Comparison of ENCODE assay signal across 31 cellular contexts in the genomic region with DNA sequence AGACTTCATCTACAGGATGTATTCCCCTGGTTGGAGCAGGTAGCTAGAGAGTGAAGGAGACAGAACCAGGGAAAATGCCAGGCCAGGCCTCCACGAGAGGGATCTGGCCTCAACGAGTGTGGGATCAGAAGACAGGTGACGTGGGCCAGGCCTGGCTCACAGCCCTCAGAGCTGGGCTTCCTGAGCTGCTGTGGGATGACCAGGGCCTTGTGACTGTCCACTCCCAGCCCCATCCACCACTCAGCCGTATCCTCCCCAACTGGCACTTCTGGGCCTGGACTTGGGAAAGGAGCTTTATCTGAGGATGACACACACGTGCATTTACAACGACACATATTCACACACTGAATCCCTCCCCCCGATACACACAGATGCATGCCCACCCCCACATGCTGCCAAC.
DNase-seq lines count a peak whose midpoint lies in the region; FAIRE-seq and TF ChIP-seq lines count a peak whose summit lies in the region.
"Had no signal": no experiment of that assay in that cellular context is flagged by ENCODE, and none has a peak within 500 bp of the region (broad histone marks: within the 10 kb centered on the region; RNA-seq: fewer than 3 reads in every experiment).

No MANE protein-coding gene starts in this region.

- DNase-seq in G401 (ENCODE audit: low spot score) (peak; percentile 60), esophagus muscularis mucosa (ENCODE audit: extremely low spot score) (no peak), kidney (peak; percentile 35), GM10248 (ENCODE audit: extremely low spot score) (no peak), AML-193 (lab: John Stamatoyannopoulos, UW) (no peak)
- no peak for DNase-seq in effector CD4-positive, alpha-beta T cell
- DNase-seq in activated T-helper 1 cell treated with anti-CD3 and anti-CD28 coated beads, Interleukin-12 subunit alpha, Interleukin-12 subunit beta, Interleukin-2, Interleukin-4 antibody, amounts not matched to agents 30 ng/mL and 10 ng/mL and 1 ng/mL, durations not matched to agents 14 hours and 24 hours and 36 hours (ENCODE audit: low spot score) = no peak
- DNase-seq: ACHN; activated CD4-positive, alpha-beta T cell treated with anti-CD3 and anti-CD28 coated beads for 1 hour; activated CD8-positive, alpha-beta T cell treated with anti-CD3 and anti-CD28 coated beads for 36 hours; activated gamma-delta T cell; activated T-cell treated with anti-CD3 and anti-CD28 coated beads for 4 hours; Calu3; foreskin melanocyte; hypothalamus; NCI-H1105 treated with DMSO at 0.1 percent for 48 hours; NCI-H2029 treated with DMSO at 0.1 percent for 48 hours; NCI-H446 treated with DMSO at 0.1 percent for 48 hours; NK-92 treated with Interleukin-12 subunit alpha and Interleukin-12 subunit beta, amount 100 ng/mL, for 24 hours; Peyer's patch; spleen; stimulated activated CD4-positive, alpha-beta T cell treated with anti-CD3 and anti-CD28 coated beads, Interleukin-4, amount 100 ng/mL, for 1 hour; testis had no signal

- H3K27me3 ChIP-seq in esophagus muscularis mucosa = no peaks in the 10 kb centered on the region
- no peaks in the 10 kb centered on the region for H3K27me3 ChIP-seq in rectal smooth muscle tissue (ENCODE audit: control insufficient read depth, insufficient read depth, low read length)
- H3K27me3 ChIP-seq: Peyer's patch, SJSA1, testis had no signal

- WGBS in esophagus muscularis mucosa = 69% methylated on average over 7 of the region's 7 CpGs

- H3K9me3 ChIP-seq in esophagus muscularis mucosa = no peaks in the 10 kb centered on the region
- no peaks in the 10 kb centered on the region for H3K9me3 ChIP-seq in kidney (ENCODE audit: control insufficient read depth in 1 of 2, low read length in 2 of 2)
- H3K9me3 ChIP-seq: Peyer's patch, SJSA1, spleen, testis had no signal

- CTCF ChIA-PET in GM10248 (lab: Yijun Ruan, JAX) = interaction anchor here (1.1 to 2.2 kb wide), 5 partner anchors 9 to 236 kb away, joined by 3 to 6 read pairs (median 3); no protein-coding TSS in a partner anchor

- peaks cover 22% of the 10 kb centered on the region for H3K4me1 Mint-ChIP-seq in activated T-helper 1 cell treated with anti-CD3 and anti-CD28 coated beads, Interleukin-12 subunit alpha, Interleukin-12 subunit beta, Interleukin-2, Interleukin-4 antibody, amounts not matched to agents 30 ng/mL and 10 ng/mL and 1 ng/mL, durations not matched to agents 14 hours and 24 hours and 36 hours (ENCODE audit: low read depth)

- no peaks in the 10 kb centered on the region for H3K9me3 Mint-ChIP-seq in activated T-helper 1 cell treated with anti-CD3 and anti-CD28 coated beads, Interleukin-12 subunit alpha, Interleukin-12 subunit beta, Interleukin-2, Interleukin-4 antibody, amounts not matched to agents 30 ng/mL and 10 ng/mL and 1 ng/mL, durations not matched to agents 14 hours and 24 hours and 36 hours
- H3K9me3 Mint-ChIP-seq: activated CD8-positive, alpha-beta T cell treated with anti-CD3 and anti-CD28 coated beads for 36 hours; IgD-negative memory B cell; stimulated activated memory B cell treated with anti-CD40 and anti-IgM and Interleukin-4, amounts not matched to agents 10 μg/mL and 1 μg/mL and 100 μg/mL, for 72 hours; T-helper 1 cell treated with Interleukin-12 subunit alpha and Interleukin-12 subunit beta and Interleukin-4 antibody, amounts not matched to agents 30 μg/mL and 1 μg/mL, for 36 hours had no signal

- no peak for FAIRE-seq in kidney (lab: Jason Lieb, UNC)
- FAIRE-seq: GM12892 had no signal

- in situ Hi-C loops in G401 (cut with HindIII; ENCODE audit: low sequenced_read_pairs) = no loop called here

- no peak for TF ChIP-seq POLR2A in esophagus muscularis mucosa (IDR thresholded peaks at IDR 0.05; ENCODE audit: low read depth)

- H3K27ac Mint-ChIP-seq in activated T-helper 1 cell treated with anti-CD3 and anti-CD28 coated beads, Interleukin-12 subunit alpha, Interleukin-12 subunit beta, Interleukin-2, Interleukin-4 antibody, amounts not matched to agents 30 ng/mL and 10 ng/mL and 1 ng/mL, durations not matched to agents 14 hours and 24 hours and 36 hours = no peak overlapping the region
- H3K27ac Mint-ChIP-seq: activated CD8-positive, alpha-beta T cell treated with anti-CD3 and anti-CD28 coated beads for 36 hours; IgD-negative memory B cell; stimulated activated memory B cell treated with anti-CD40 and anti-IgM and Interleukin-4, amounts not matched to agents 10 μg/mL and 1 μg/mL and 100 μg/mL, for 72 hours; T-helper 1 cell treated with Interleukin-12 subunit alpha and Interleukin-12 subunit beta and Interleukin-4 antibody, amounts not matched to agents 30 μg/mL and 1 μg/mL, for 36 hours had no signal

- peaks cover 0 to 11% (median 2%) of the 10 kb centered on the region in 4 donors for H3K36me3 ChIP-seq in esophagus muscularis mucosa
- H3K36me3 ChIP-seq in kidney (ENCODE audit: control insufficient read depth in 1 of 2, insufficient read depth in 2 of 2, low read length in 2 of 2) = no peaks in the 10 kb centered on the region
- H3K36me3 ChIP-seq in rectal smooth muscle tissue (ENCODE audit: control insufficient read depth, insufficient read depth, low read length) = no peaks in the 10 kb centered on the region
- H3K36me3 ChIP-seq: Peyer's patch, SJSA1, spleen had no signal

- H3K27ac ChIP-seq in esophagus muscularis mucosa (replicated peaks in 1 of 4) (peak overlapping the region; percentile 92 to 96 (median 95)), kidney (ENCODE audit: low read depth in 2 of 2, low read length in 2 of 2) (no peak overlapping the region), rectal smooth muscle tissue (ENCODE audit: low read depth, low read length) (peak overlapping the region; percentile 31)
- H3K27ac ChIP-seq: C4-2B, SJSA1, spleen, testis had no signal

- H3K9ac ChIP-seq in kidney (ENCODE audit: low read length in 2 of 2) (no peak overlapping the region), rectal smooth muscle tissue (ENCODE audit: low read length) (no peak overlapping the region)

- TF ChIP-seq EP300 in esophagus muscularis mucosa (IDR thresholded peaks at IDR 0.05) = no peak

- H3K4me1 ChIP-seq in esophagus muscularis mucosa (peaks cover 38 to 86% (median 77%) of the 10 kb centered on the region in 4 donors), kidney (ENCODE audit: control insufficient read depth in 1 of 2, insufficient read depth in 1 of 2, low read depth in 1 of 2, low read length in 2 of 2) (peaks cover 0 to 4% of the 10 kb centered on the region in 2 donors), rectal smooth muscle tissue (ENCODE audit: control insufficient read depth, insufficient read depth, low read length) (peaks cover 16% of the 10 kb centered on the region)

- no peak overlapping the region for H3K4me3 Mint-ChIP-seq in activated T-helper 1 cell treated with anti-CD3 and anti-CD28 coated beads, Interleukin-12 subunit alpha, Interleukin-12 subunit beta, Interleukin-2, Interleukin-4 antibody, amounts not matched to agents 30 ng/mL and 10 ng/mL and 1 ng/mL, durations not matched to agents 14 hours and 24 hours and 36 hours
- H3K4me3 Mint-ChIP-seq: activated CD8-positive, alpha-beta T cell treated with anti-CD3 and anti-CD28 coated beads for 36 hours; IgD-negative memory B cell; stimulated activated memory B cell treated with anti-CD40 and anti-IgM and Interleukin-4, amounts not matched to agents 10 μg/mL and 1 μg/mL and 100 μg/mL, for 72 hours; T-helper 1 cell treated with Interleukin-12 subunit alpha and Interleukin-12 subunit beta and Interleukin-4 antibody, amounts not matched to agents 30 μg/mL and 1 μg/mL, for 36 hours had no signal

- POLR2A ChIA-PET in GM10248 (lab: Yijun Ruan, JAX) = interaction anchor here (0.6 kb wide), 1 partner anchor 90 kb away, joined by 3 read pairs; no protein-coding TSS in a partner anchor

- no peak for TF ChIP-seq CTCF in esophagus muscularis mucosa (IDR thresholded peaks at IDR 0.05)
- no peak for TF ChIP-seq CTCF in kidney (IDR thresholded peaks at IDR 0.05; ENCODE audit: borderline replicate concordance, extremely low read depth, insufficient read depth)
- TF ChIP-seq CTCF in GM10248 (IDR thresholded peaks at IDR 0.05; ENCODE audit: control extremely low read depth, extremely low read depth, low read depth, missing control alignments) = no peak

- peaks cover 38% of the 10 kb centered on the region for H3K27me3 Mint-ChIP-seq in activated T-helper 1 cell treated with anti-CD3 and anti-CD28 coated beads, Interleukin-12 subunit alpha, Interleukin-12 subunit beta, Interleukin-2, Interleukin-4 antibody, amounts not matched to agents 30 ng/mL and 10 ng/mL and 1 ng/mL, durations not matched to agents 14 hours and 24 hours and 36 hours (ENCODE audit: insufficient read depth)

- peaks cover 2% of the 10 kb centered on the region for H3K36me3 Mint-ChIP-seq in activated T-helper 1 cell treated with anti-CD3 and anti-CD28 coated beads, Interleukin-12 subunit alpha, Interleukin-12 subunit beta, Interleukin-2, Interleukin-4 antibody, amounts not matched to agents 30 ng/mL and 10 ng/mL and 1 ng/mL, durations not matched to agents 14 hours and 24 hours and 36 hours (ENCODE audit: low read depth)
- H3K36me3 Mint-ChIP-seq: stimulated activated memory B cell treated with anti-CD40 and anti-IgM and Interleukin-4, amounts not matched to agents 10 μg/mL and 1 μg/mL and 100 μg/mL, for 72 hours had no signal

- intact Hi-C loops in esophagus muscularis mucosa (cut with DNase I) (no loop called here), kidney (cut with DNase I) (no loop called here)
- intact Hi-C loops in activated T-helper 1 cell treated with anti-CD3 and anti-CD28 coated beads, Interleukin-12 subunit alpha, Interleukin-12 subunit beta, Interleukin-2, Interleukin-4 antibody, amounts not matched to agents 30 ng/mL and 10 ng/mL and 1 ng/mL, durations not matched to agents 14 hours and 24 hours and 36 hours (cut with micrococcal nuclease) = no loop called here

- H3K4me3 ChIP-seq in esophagus muscularis mucosa = no peak overlapping the region
- H3K4me3 ChIP-seq in kidney (ENCODE audit: low read length in 2 of 2) = no peak overlapping the region
- H3K4me3 ChIP-seq in rectal smooth muscle tissue (ENCODE audit: low read length) = no peak overlapping the region
- H3K4me3 ChIP-seq: lung, Peyer's patch, SJSA1, spleen, testis had no signal

Comparison
In these comparisons a context has a peak if more than half of its experiments do, and no peak if none do; other contexts are left out.
1. DNase-seq: peak in G401 (single experiment) and kidney (single experiment); none in esophagus muscularis mucosa (single experiment), GM10248 (single experiment), AML-193 (0 of 2), effector CD4-positive, alpha-beta T cell (single experiment) and activated T-helper 1 cell treated with anti-CD3 and anti-CD28 coated beads, Interleukin-12 subunit alpha, Interleukin-12 subunit beta, Interleukin-2, Interleukin-4 antibody, amounts not matched to agents 30 ng/mL and 10 ng/mL and 1 ng/mL, durations not matched to agents 14 hours and 24 hours and 36 hours (single experiment).
2. H3K27ac ChIP-seq: peak in esophagus muscularis mucosa (4 of 4) and rectal smooth muscle tissue (single experiment); none in kidney (0 of 2).